In genomic region chr12:80892597-80893445, GRCh38 we compare ENCODE assay signal across 12 cellular contexts.
DNase-seq lines count a peak whose midpoint lies in the region; ATAC-seq and TF ChIP-seq lines count a peak whose summit lies in the region.
"Had no signal": no experiment of that assay in that cellular context is flagged by ENCODE, and none has a peak within 500 bp of the region (broad histone marks: within the 10 kb centered on the region; RNA-seq: fewer than 3 reads in every experiment).

No MANE protein-coding gene starts in this region.

- ATAC-seq in GM18909 (IDR thresholded peaks at IDR 0.05; ENCODE audit: poor library complexity, unreplicated experiment) (peak; percentile 62), HG02870 (IDR thresholded peaks at IDR 0.05; ENCODE audit: unreplicated experiment) (peak; percentile 82), GM19397 (IDR thresholded peaks at IDR 0.05; ENCODE audit: unreplicated experiment) (no peak)

- no peak for TF ChIP-seq CTCF in AG09309 (IDR thresholded peaks at IDR 0.05; ENCODE audit: control insufficient read depth, insufficient read depth, low read depth, low read length, missing control alignments)

- H3K4me3 ChIP-seq in AG09309 (ENCODE audit: control insufficient read depth, low read depth, low read length), result no peak overlapping the region

- DNase-seq in AG09309 (ENCODE audit: low read depth), result peak; percentile 28
- DNase-seq in dedifferentiated amniotic fluid mesenchymal stem cell (ENCODE audit: extremely low spot score), result peak; percentile 32
- DNase-seq in NCI-H2196 treated with DMSO at 0.1 percent for 48 hours (lab: John Stamatoyannopoulos, UW; ENCODE audit: unreplicated experiment), result no peak
- no peak for DNase-seq in SIG-M5 (lab: John Stamatoyannopoulos, UW)
- no peak for DNase-seq in ecto neural progenitor cell (ENCODE audit: low spot score)
- DNase-seq: activated CD4-positive, alpha-beta T cell treated with anti-CD3 and anti-CD28 coated beads, Interleukin-2, amount 10 ng/mL, durations not matched to agents 24 days and 14 days; activated effector memory CD4-positive, alpha-beta T cell treated with Interleukin-2 at 50 U/mL for 16 hours; erythroblast; NCI-H2029 had no signal

Comparison
In these comparisons a context has a peak if more than half of its experiments do, and no peak if none do; other contexts are left out.
1. DNase-seq: peak in AG09309 (single experiment) and dedifferentiated amniotic fluid mesenchymal stem cell (single experiment); none in NCI-H2196 treated with DMSO at 0.1 percent for 48 hours (single experiment), SIG-M5 (single experiment) and ecto neural progenitor cell (single experiment).